1 cellular context compared by ENCODE assay signal in the genomic region with DNA sequence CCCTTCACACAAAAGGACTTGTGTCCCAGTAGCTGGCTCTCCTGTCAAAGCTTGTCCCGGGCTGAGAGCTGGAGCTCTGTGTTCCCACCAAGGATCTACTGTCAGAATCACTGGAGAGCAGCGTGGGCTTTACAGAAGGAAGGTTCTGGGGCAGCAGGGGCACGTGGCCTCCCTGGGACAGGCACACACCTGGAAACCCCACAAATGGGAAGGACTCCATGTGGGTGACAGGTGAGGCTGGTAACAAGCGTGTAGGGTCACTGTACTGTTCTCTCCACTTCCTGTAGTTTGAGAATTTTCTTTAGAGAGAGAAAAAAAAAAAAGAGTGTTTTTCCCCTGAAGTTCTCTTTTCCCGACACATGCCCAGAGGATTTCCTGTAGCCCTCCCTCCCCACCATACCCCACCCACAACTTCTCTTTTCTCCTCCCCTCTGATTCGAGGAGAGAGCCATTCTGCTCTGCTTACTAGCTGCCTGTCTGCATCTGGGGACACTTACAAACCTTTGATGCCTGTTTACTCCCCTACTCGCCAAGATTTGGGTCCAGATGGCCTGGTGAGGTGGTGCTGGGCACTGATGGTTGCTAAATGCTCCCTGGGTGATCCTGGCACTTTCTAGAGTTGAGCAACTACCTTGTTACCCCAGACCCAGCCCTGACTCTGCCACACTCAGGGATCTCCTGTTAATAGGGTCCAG.
TF ChIP-seq lines count a peak whose summit lies in the region.

No MANE protein-coding gene starts in this region.

TF ChIP-seq in GM23338, 12 proteins besides CTCF, POLR2A, EP300 and RAD21 (continued from another document):
- TF ChIP-seq, protein P1, sequence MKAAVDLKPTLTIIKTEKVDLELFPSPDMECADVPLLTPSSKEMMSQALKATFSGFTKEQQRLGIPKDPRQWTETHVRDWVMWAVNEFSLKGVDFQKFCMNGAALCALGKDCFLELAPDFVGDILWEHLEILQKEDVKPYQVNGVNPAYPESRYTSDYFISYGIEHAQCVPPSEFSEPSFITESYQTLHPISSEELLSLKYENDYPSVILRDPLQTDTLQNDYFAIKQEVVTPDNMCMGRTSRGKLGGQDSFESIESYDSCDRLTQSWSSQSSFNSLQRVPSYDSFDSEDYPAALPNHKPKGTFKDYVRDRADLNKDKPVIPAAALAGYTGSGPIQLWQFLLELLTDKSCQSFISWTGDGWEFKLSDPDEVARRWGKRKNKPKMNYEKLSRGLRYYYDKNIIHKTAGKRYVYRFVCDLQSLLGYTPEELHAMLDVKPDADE (IDR thresholded peaks at IDR 0.05) = no peak
- TF ChIP-seq, protein P2, sequence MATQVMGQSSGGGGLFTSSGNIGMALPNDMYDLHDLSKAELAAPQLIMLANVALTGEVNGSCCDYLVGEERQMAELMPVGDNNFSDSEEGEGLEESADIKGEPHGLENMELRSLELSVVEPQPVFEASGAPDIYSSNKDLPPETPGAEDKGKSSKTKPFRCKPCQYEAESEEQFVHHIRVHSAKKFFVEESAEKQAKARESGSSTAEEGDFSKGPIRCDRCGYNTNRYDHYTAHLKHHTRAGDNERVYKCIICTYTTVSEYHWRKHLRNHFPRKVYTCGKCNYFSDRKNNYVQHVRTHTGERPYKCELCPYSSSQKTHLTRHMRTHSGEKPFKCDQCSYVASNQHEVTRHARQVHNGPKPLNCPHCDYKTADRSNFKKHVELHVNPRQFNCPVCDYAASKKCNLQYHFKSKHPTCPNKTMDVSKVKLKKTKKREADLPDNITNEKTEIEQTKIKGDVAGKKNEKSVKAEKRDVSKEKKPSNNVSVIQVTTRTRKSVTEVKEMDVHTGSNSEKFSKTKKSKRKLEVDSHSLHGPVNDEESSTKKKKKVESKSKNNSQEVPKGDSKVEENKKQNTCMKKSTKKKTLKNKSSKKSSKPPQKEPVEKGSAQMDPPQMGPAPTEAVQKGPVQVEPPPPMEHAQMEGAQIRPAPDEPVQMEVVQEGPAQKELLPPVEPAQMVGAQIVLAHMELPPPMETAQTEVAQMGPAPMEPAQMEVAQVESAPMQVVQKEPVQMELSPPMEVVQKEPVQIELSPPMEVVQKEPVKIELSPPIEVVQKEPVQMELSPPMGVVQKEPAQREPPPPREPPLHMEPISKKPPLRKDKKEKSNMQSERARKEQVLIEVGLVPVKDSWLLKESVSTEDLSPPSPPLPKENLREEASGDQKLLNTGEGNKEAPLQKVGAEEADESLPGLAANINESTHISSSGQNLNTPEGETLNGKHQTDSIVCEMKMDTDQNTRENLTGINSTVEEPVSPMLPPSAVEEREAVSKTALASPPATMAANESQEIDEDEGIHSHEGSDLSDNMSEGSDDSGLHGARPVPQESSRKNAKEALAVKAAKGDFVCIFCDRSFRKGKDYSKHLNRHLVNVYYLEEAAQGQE (IDR thresholded peaks at IDR 0.05; ENCODE audit: unreplicated experiment) = no peak
- TF ChIP-seq ZNF114 (CRISPR knock-in tag; IDR thresholded peaks at IDR 0.05) = no peak
- TF ChIP-seq JUNB (IDR thresholded peaks at IDR 0.05; ENCODE audit: unreplicated experiment) = no peak
- TF ChIP-seq ZNF331 (CRISPR knock-in tag; IDR thresholded peaks at IDR 0.05; ENCODE audit: low read depth) = no peak
- TF ChIP-seq EZH2phosphoT487 (IDR thresholded peaks at IDR 0.05; ENCODE audit: unreplicated experiment) = no peak
- no peak for TF ChIP-seq EZH2 (IDR thresholded peaks at IDR 0.05; ENCODE audit: low read depth, unreplicated experiment)
- no peak for TF ChIP-seq CREB1 (CRISPR knock-in tag; IDR thresholded peaks at IDR 0.05; ENCODE audit: low read depth)
